ENCODE assay signal across 22 cellular contexts in the genomic region with DNA sequence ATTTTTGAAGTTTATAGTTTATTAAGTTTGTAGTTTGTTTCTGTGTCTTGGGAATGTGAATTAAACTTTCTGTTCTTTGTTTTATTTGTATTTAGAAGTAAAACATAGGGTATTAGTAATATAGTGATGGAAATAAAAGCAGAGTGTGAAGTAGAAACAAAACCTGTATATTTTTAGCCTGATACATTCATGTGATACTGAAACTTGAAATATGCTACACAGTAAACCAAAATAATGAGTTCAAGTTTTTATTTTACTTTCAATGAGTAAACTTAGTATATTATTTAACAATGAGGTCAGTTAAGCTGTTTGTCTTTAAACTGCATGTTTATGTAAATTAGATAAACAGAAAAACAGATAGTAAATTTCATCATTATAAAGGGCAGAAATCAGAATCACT.
DNase-seq lines count a peak whose midpoint lies in the region; ATAC-seq, FAIRE-seq and TF ChIP-seq lines count a peak whose summit lies in the region.
"Had no signal": no experiment of that assay in that cellular context is flagged by ENCODE, and none has a peak within 500 bp of the region (broad histone marks: within the 10 kb centered on the region; RNA-seq: fewer than 3 reads in every experiment).

No MANE protein-coding gene starts in this region.

- H3K27ac ChIP-seq in GM12878 (ENCODE audit: control insufficient read depth, insufficient read depth) (no peak overlapping the region), right atrium auricular region (no peak overlapping the region), WERI-Rb-1 (no peak overlapping the region)
- H3K27ac ChIP-seq: hepatocyte, neutrophil, Peyer's patch, sigmoid colon, thoracic aorta had no signal

- H3K4me3 ChIP-seq in GM12878 (no peak overlapping the region), right atrium auricular region (no peak overlapping the region), WERI-Rb-1 (ENCODE audit: low read depth, low read length) (no peak overlapping the region)
- H3K4me3 ChIP-seq: hepatocyte, MG63, Peyer's patch, sigmoid colon, thoracic aorta had no signal

- H3K36me3 ChIP-seq in GM12878 (ENCODE audit: control insufficient read depth in 2 of 2, insufficient read depth in 2 of 2, low read length in 1 of 2) (no peaks in the 10 kb centered on the region), right atrium auricular region (no peaks in the 10 kb centered on the region), WERI-Rb-1 (no peaks in the 10 kb centered on the region)
- H3K36me3 ChIP-seq: MG63, neutrophil, Peyer's patch, sigmoid colon, thoracic aorta had no signal

- DNase-seq in GM12878 (ENCODE audit: low read depth, low spot score): no peak
- no peak for DNase-seq in stimulated activated naive CD4-positive, alpha-beta T cell (lab: John Stamatoyannopoulos, UW)
- DNase-seq in right atrium auricular region (ENCODE audit: low spot score): no peak
- DNase-seq in NCI-H446 treated with DMSO at 0.1 percent for 48 hours (lab: John Stamatoyannopoulos, UW): no peak
- no peak for DNase-seq in WERI-Rb-1
- DNase-seq: activated CD4-positive, alpha-beta memory T cell treated with anti-CD3 and anti-CD28 coated beads, Interleukin-2, amount 10 ng/mL, durations not matched to agents 7 days and 5 days; activated naive CD8-positive, alpha-beta T cell treated with anti-CD3 and anti-CD28 coated beads, Interleukin-2, amount 50 U/mL, for 24 hours; activated T-cell treated with anti-CD3 and anti-CD28 coated beads, Interleukin-2, amount 50 U/mL, for 72 hours; effector CD4-positive, alpha-beta T cell; MG63; midbrain; NCI-H2029 treated with DMSO at 0.1 percent for 48 hours; NCI-H69; Peyer's patch; sigmoid colon had no signal

- H3K9ac ChIP-seq in GM12878 (ENCODE audit: control insufficient read depth, insufficient read depth, low read length): no peak overlapping the region

- H2AFZ ChIP-seq in GM12878 (ENCODE audit: control insufficient read depth, low read depth, low read length): no peak overlapping the region
- H2AFZ ChIP-seq: hepatocyte had no signal

- H3K4me1 ChIP-seq in GM12878 (ENCODE audit: control insufficient read depth, insufficient read depth, low read length): no peaks in the 10 kb centered on the region
- no peaks in the 10 kb centered on the region for H3K4me1 ChIP-seq in right atrium auricular region
- H3K4me1 ChIP-seq: Peyer's patch, sigmoid colon had no signal

- no peak for FAIRE-seq in GM12878 (lab: Jason Lieb, UNC)
- FAIRE-seq: GM18507 had no signal

- no peak overlapping the region for H3K4me2 ChIP-seq in GM12878 (ENCODE audit: control insufficient read depth, insufficient read depth)
- H3K4me2 ChIP-seq: hepatocyte had no signal

- in situ Hi-C loops in GM12878 (cut with MboI): no loop called here

- no peaks in the 10 kb centered on the region for H3K27me3 ChIP-seq in GM12878 (replicated peaks in 1 of 2; ENCODE audit: control insufficient read depth in 2 of 2, insufficient read depth in 2 of 2, low read length in 1 of 2)
- no peaks in the 10 kb centered on the region for H3K27me3 ChIP-seq in right atrium auricular region
- H3K27me3 ChIP-seq in WERI-Rb-1 (ENCODE audit: insufficient read depth, low read depth, severe bottlenecking): no peaks in the 10 kb centered on the region
- H3K27me3 ChIP-seq: hepatocyte, MG63, neutrophil, Peyer's patch, sigmoid colon had no signal

- TF ChIP-seq CTCF in GM12878 (IDR thresholded peaks at IDR 0.05 in 2 of 3, conservative IDR thresholded peaks at IDR 0.05 in 1 of 3; ENCODE audit: control insufficient read depth in 2 of 3, extremely low read depth in 1 of 3, insufficient read depth in 1 of 3, low read depth in 3 of 3, low read length in 3 of 3): no peak
- no peak for TF ChIP-seq CTCF in right atrium auricular region (IDR thresholded peaks at IDR 0.05)
- TF ChIP-seq CTCF in WERI-Rb-1 (IDR thresholded peaks at IDR 0.05; ENCODE audit: low read depth, low read length): no peak

- RAD21 ChIA-PET in GM12878 (lab: Charles Lee; ENCODE audit: unreplicated experiment): no interaction called here

- no peaks in the 10 kb centered on the region for H4K20me1 ChIP-seq in GM12878 (ENCODE audit: control insufficient read depth, insufficient read depth)

- SMC1A ChIA-PET in GM12878 (lab: Charles Lee; ENCODE audit: uncharacterized antibody, unreplicated experiment): no interaction called here

- no peak for TF ChIP-seq POLR2A in GM12878 (IDR thresholded peaks at IDR 0.05; ENCODE audit: low read depth, low read length)

- ATAC-seq in GM19023 (IDR thresholded peaks at IDR 0.05; ENCODE audit: unreplicated experiment) (peak; percentile 55), GM21786 (IDR thresholded peaks at IDR 0.05; ENCODE audit: unreplicated experiment) (peak; percentile 91), HG03103 (IDR thresholded peaks at IDR 0.05; ENCODE audit: low read depth, unreplicated experiment) (peak; percentile 56), GM12878 (peak; percentile 83)
- ATAC-seq: activated naive CD8-positive, alpha-beta T cell treated with anti-CD3 and anti-CD28 coated beads, Interleukin-2, amount 50 U/mL, for 24 hours; activated T-cell treated with anti-CD3 and anti-CD28 coated beads, Interleukin-2, amount 50 U/mL, for 72 hours had no signal

- no peaks in the 10 kb centered on the region for H3K9me3 ChIP-seq in GM12878 (replicated peaks; ENCODE audit: control insufficient read depth, insufficient read depth, low read length)
- no peaks in the 10 kb centered on the region for H3K9me3 ChIP-seq in right atrium auricular region
- H3K9me3 ChIP-seq in WERI-Rb-1 (ENCODE audit: severe bottlenecking): no peaks in the 10 kb centered on the region
- H3K9me3 ChIP-seq: MG63, neutrophil, Peyer's patch, sigmoid colon, thoracic aorta had no signal

- intact Hi-C loops in GM12878 (cut with micrococcal nuclease; ENCODE audit: unreplicated experiment): no loop called here

- no peak for TF ChIP-seq RAD21 in GM12878 (IDR thresholded peaks at IDR 0.05; ENCODE audit: insufficient read depth, low read depth, low read length)

- POLR2A ChIA-PET in GM12878 (lab: Charles Lee): no interaction called here

- BruUV-seq in GM12878 (replicated peaks; lab: Mats Ljungman, UMichigan): no TSS peak

- H3K79me2 ChIP-seq in GM12878 (ENCODE audit: control insufficient read depth, insufficient read depth, low read length): no peaks in the 10 kb centered on the region
- H3K79me2 ChIP-seq: hepatocyte had no signal

- CTCF ChIA-PET in GM12878 (lab: Yijun Ruan, JAX): no interaction called here

- TF ChIP-seq EP300 in GM12878 (IDR thresholded peaks at IDR 0.05; ENCODE audit: borderline replicate concordance in 1 of 2, control insufficient read depth in 1 of 2, low read depth in 2 of 2, low read length in 2 of 2): no peak

TF ChIP-seq in GM12878, 131 proteins besides CTCF, POLR2A, EP300 and RAD21 (continues in another document):
- TF ChIP-seq, protein P1, sequence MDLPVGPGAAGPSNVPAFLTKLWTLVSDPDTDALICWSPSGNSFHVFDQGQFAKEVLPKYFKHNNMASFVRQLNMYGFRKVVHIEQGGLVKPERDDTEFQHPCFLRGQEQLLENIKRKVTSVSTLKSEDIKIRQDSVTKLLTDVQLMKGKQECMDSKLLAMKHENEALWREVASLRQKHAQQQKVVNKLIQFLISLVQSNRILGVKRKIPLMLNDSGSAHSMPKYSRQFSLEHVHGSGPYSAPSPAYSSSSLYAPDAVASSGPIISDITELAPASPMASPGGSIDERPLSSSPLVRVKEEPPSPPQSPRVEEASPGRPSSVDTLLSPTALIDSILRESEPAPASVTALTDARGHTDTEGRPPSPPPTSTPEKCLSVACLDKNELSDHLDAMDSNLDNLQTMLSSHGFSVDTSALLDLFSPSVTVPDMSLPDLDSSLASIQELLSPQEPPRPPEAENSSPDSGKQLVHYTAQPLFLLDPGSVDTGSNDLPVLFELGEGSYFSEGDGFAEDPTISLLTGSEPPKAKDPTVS (IDR thresholded peaks at IDR 0.05; ENCODE audit: low read depth, low read length): no peak
- no peak for TF ChIP-seq NFXL1 (IDR thresholded peaks at IDR 0.05; ENCODE audit: borderline replicate concordance)
- no peak for TF ChIP-seq MXI1 (IDR thresholded peaks at IDR 0.05; ENCODE audit: low read depth, low read length)
- no peak for TF ChIP-seq SRF (IDR thresholded peaks at IDR 0.05; ENCODE audit: low read depth in 2 of 2, low read length in 2 of 2)
- TF ChIP-seq ZSCAN29 (IDR thresholded peaks at IDR 0.05): no peak
- TF ChIP-seq MEF2A (IDR thresholded peaks at IDR 0.05; ENCODE audit: insufficient read depth, low read depth, low read length): 0 out of 2 replicates have a peak, but pooled peaks have one; percentile 13
- TF ChIP-seq BRCA1 (IDR thresholded peaks at IDR 0.05; ENCODE audit: low read depth, low read length): no peak
- TF ChIP-seq MTA2 (IDR thresholded peaks at IDR 0.05; ENCODE audit: low read depth): peak; percentile 63; the same call in 1 of the 2 replicates
- TF ChIP-seq ATF7 (IDR thresholded peaks at IDR 0.05; ENCODE audit: low read depth): peak; percentile 73
- TF ChIP-seq, protein P2, sequence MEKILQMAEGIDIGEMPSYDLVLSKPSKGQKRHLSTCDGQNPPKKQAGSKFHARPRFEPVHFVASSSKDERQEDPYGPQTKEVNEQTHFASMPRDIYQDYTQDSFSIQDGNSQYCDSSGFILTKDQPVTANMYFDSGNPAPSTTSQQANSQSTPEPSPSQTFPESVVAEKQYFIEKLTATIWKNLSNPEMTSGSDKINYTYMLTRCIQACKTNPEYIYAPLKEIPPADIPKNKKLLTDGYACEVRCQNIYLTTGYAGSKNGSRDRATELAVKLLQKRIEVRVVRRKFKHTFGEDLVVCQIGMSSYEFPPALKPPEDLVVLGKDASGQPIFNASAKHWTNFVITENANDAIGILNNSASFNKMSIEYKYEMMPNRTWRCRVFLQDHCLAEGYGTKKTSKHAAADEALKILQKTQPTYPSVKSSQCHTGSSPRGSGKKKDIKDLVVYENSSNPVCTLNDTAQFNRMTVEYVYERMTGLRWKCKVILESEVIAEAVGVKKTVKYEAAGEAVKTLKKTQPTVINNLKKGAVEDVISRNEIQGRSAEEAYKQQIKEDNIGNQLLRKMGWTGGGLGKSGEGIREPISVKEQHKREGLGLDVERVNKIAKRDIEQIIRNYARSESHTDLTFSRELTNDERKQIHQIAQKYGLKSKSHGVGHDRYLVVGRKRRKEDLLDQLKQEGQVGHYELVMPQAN (conservative IDR thresholded peaks at IDR 0.05): no peak
- TF ChIP-seq, protein P3, sequence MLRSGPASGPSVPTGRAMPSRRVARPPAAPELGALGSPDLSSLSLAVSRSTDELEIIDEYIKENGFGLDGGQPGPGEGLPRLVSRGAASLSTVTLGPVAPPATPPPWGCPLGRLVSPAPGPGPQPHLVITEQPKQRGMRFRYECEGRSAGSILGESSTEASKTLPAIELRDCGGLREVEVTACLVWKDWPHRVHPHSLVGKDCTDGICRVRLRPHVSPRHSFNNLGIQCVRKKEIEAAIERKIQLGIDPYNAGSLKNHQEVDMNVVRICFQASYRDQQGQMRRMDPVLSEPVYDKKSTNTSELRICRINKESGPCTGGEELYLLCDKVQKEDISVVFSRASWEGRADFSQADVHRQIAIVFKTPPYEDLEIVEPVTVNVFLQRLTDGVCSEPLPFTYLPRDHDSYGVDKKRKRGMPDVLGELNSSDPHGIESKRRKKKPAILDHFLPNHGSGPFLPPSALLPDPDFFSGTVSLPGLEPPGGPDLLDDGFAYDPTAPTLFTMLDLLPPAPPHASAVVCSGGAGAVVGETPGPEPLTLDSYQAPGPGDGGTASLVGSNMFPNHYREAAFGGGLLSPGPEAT (IDR thresholded peaks at IDR 0.05; ENCODE audit: low read depth): 0 out of 2 replicates have a peak, but pooled peaks have one; percentile 20
